Comparison of ENCODE assay signal across 17 cellular contexts in genomic region chr5:180093651-180094382, GRCh38. TPM values are rescaled to one million over a fixed set of nuclear protein-coding genes. Genes with fewer than 3 reads are reported as not detected.
DNase-seq lines count a peak whose midpoint lies in the region; ATAC-seq, FAIRE-seq and TF ChIP-seq lines count a peak whose summit lies in the region.
"Had no signal": no experiment of that assay in that cellular context is flagged by ENCODE, and none has a peak within 500 bp of the region (broad histone marks: within the 10 kb centered on the region; RNA-seq: fewer than 3 reads in every experiment).

No MANE protein-coding gene starts in this region.

- H3K27ac Mint-ChIP-seq in activated naive CD4-positive, alpha-beta T cell treated with anti-CD3 and anti-CD28 coated beads, Interleukin-2, amount 10 ng/mL, durations not matched to agents 7 days and 5 days, result no peak overlapping the region
- H3K27ac Mint-ChIP-seq: activated CD4-positive, alpha-beta T cell treated with anti-CD3 and anti-CD28 coated beads, Interleukin-2, amount 10 ng/mL, durations not matched to agents 24 days and 14 days; T-cell had no signal

- no peak for TF ChIP-seq POLR2A in K562 (conservative IDR thresholded peaks at IDR 0.05)
- no peak for TF ChIP-seq POLR2A in vagina (IDR thresholded peaks at IDR 0.05)

- in situ Hi-C loops in K562 (cut with MboI), result no loop called here

- TF ChIP-seq RAD21 in K562 (CRISPR knock-in tag; conservative IDR thresholded peaks at IDR 0.05 in 1 of 2, IDR thresholded peaks at IDR 0.05 in 1 of 2), result peak in 1 of 2 experiments; percentile 28; a peak in 2 of 4 replicates

- H3K27me3 ChIP-seq in HL-60 (ENCODE audit: insufficient read depth, poor library complexity, severe bottlenecking) (no peaks in the 10 kb centered on the region), K562 (ENCODE audit: control insufficient read depth in 2 of 2, insufficient read depth in 2 of 2, low read length in 2 of 2) (no peaks in the 10 kb centered on the region), vagina (no peaks in the 10 kb centered on the region)

- peak; percentile 100 for FAIRE-seq in K562 (lab: Jason Lieb, UNC)

- 6% methylated on average over 9 of the region's 9 CpGs for WGBS in K562 (ENCODE audit: insufficient coverage, low coverage, missing lambda C conversion rate)

- H2AFZ ChIP-seq in K562 (ENCODE audit: low read depth, low read length), result peak overlapping the region; percentile 73
- H2AFZ ChIP-seq: PC-9 had no signal

- H3K4me1 Mint-ChIP-seq in activated naive CD4-positive, alpha-beta T cell treated with anti-CD3 and anti-CD28 coated beads, Interleukin-2, amount 10 ng/mL, durations not matched to agents 7 days and 5 days, result peaks cover 10% of the 10 kb centered on the region

- H3K27ac ChIP-seq in HL-60 (replicated peaks) (0 out of 2 replicates have a peak overlapping the region, but pooled peaks have one; percentile 20), K562 (ENCODE audit: extremely low read depth, low read depth, low read length) (peak overlapping the region; percentile 85), vagina (no peak overlapping the region)
- H3K27ac ChIP-seq: C4-2B, PC-9 had no signal

- POLR2A ChIA-PET in K562 (lab: Yijun Ruan, JAX), result interaction anchor here (1.1 kb wide), 1 partner anchor 8 kb away, joined by 3 read pairs; no protein-coding TSS in a partner anchor

- H3K4me3 ChIP-seq in HL-60 (replicated peaks; ENCODE audit: insufficient read depth, low read length) (no peak overlapping the region), K562 (no peak overlapping the region), vagina (no peak overlapping the region)
- H3K4me3 ChIP-seq: PC-9 had no signal

- H3K36me3 ChIP-seq in K562 (ENCODE audit: control insufficient read depth, insufficient read depth, low read length) (no peaks in the 10 kb centered on the region), vagina (no peaks in the 10 kb centered on the region)

- DNase-seq in HL-60 (ENCODE audit: low read depth in 1 of 2, low spot score in 1 of 2) (peak in 1 of 2 experiments; percentile 90), NCI-H82 (lab: John Stamatoyannopoulos, UW) (peak; percentile 59), K562 (ENCODE audit: extremely low read depth in 1 of 4, low spot score in 3 of 4) (peak; percentile 82 to 97 (median 88)), mucosa of gallbladder (ENCODE audit: low spot score) (peak; percentile 25), SHP77 (lab: John Stamatoyannopoulos, UW) (no peak), vagina (ENCODE audit: extremely low spot score in 2 of 2) (no peak)
- no peak for DNase-seq in activated naive CD4-positive, alpha-beta T cell treated with anti-CD3 and anti-CD28 coated beads, Interleukin-2, amount 10 ng/mL, durations not matched to agents 7 days and 5 days
- DNase-seq: activated CD4-positive, alpha-beta T cell treated with anti-CD3 and anti-CD28 coated beads, Interleukin-2, amount 10 ng/mL, durations not matched to agents 24 days and 14 days; activated T-cell treated with anti-CD3 and anti-CD28 coated beads, Interleukin-2, amount 50 U/mL, for 4 hours; NCI-H1048; NCI-H226; PC-9; stimulated activated CD4-positive, alpha-beta T cell treated with anti-CD3 and anti-CD28 coated beads, Interleukin-1b, Interleukin-23, amount 100 ng/mL, for 48 hours; stimulated activated CD8-positive, alpha-beta memory T cell treated with anti-CD3 and anti-CD28 coated beads, Interleukin-4, amount 100 ng/mL, for 48 hours; T-cell had no signal

- peak; percentile 94 for ATAC-seq in K562
- ATAC-seq in GM21619 (IDR thresholded peaks at IDR 0.05; ENCODE audit: unreplicated experiment), result no peak
- ATAC-seq: activated T-cell treated with anti-CD3 and anti-CD28 coated beads, Interleukin-2, amount 50 U/mL, for 4 hours; T-cell had no signal

- peak overlapping the region; percentile 78 for H3K4me2 ChIP-seq in K562 (ENCODE audit: insufficient read depth, low read length)
- H3K4me2 ChIP-seq: PC-9 had no signal

- no peaks in the 10 kb centered on the region for H3K36me3 Mint-ChIP-seq in activated naive CD4-positive, alpha-beta T cell treated with anti-CD3 and anti-CD28 coated beads, Interleukin-2, amount 10 ng/mL, durations not matched to agents 7 days and 5 days
- H3K36me3 Mint-ChIP-seq: T-cell had no signal

- H3K4me3 Mint-ChIP-seq in activated naive CD4-positive, alpha-beta T cell treated with anti-CD3 and anti-CD28 coated beads, Interleukin-2, amount 10 ng/mL, durations not matched to agents 7 days and 5 days, result no peak overlapping the region
- H3K4me3 Mint-ChIP-seq: activated CD4-positive, alpha-beta T cell treated with anti-CD3 and anti-CD28 coated beads, Interleukin-2, amount 10 ng/mL, durations not matched to agents 24 days and 14 days; activated T-cell treated with anti-CD3 and anti-CD28 coated beads, Interleukin-2, amount 50 U/mL, for 4 hours; T-cell had no signal

- intact Hi-C loops in K562 (cut with micrococcal nuclease) (loop anchor here (5.0 kb wide), 3 partner anchors 107 to 332 kb away; partner anchors contain the start of gene MRNIP), vagina (cut with DNase I) (no loop called here)

- H3K4me1 ChIP-seq in K562 (replicated peaks in 1 of 2; ENCODE audit: control insufficient read depth in 2 of 2, insufficient read depth in 2 of 2, low read length in 2 of 2), result peaks cover 30 to 38% of the 10 kb centered on the region in 2 experiments
- peaks cover 12% of the 10 kb centered on the region for H3K4me1 ChIP-seq in vagina

- no TSS peak for BruUV-seq in K562 (replicated peaks; lab: Mats Ljungman, UMichigan)

- peaks cover 18% of the 10 kb centered on the region for H3K27me3 Mint-ChIP-seq in activated naive CD4-positive, alpha-beta T cell treated with anti-CD3 and anti-CD28 coated beads, Interleukin-2, amount 10 ng/mL, durations not matched to agents 7 days and 5 days

- H3K9me3 Mint-ChIP-seq in activated naive CD4-positive, alpha-beta T cell treated with anti-CD3 and anti-CD28 coated beads, Interleukin-2, amount 10 ng/mL, durations not matched to agents 7 days and 5 days, result no peaks in the 10 kb centered on the region
- H3K9me3 Mint-ChIP-seq: activated CD4-positive, alpha-beta T cell treated with anti-CD3 and anti-CD28 coated beads, Interleukin-2, amount 10 ng/mL, durations not matched to agents 24 days and 14 days; activated T-cell treated with anti-CD3 and anti-CD28 coated beads, Interleukin-2, amount 50 U/mL, for 4 hours; T-cell had no signal

- H3K9ac ChIP-seq in K562 (ENCODE audit: insufficient read depth in 1 of 2, low read depth in 2 of 2, low read length in 2 of 2), result peak overlapping the region in 1 of 2 experiments; percentile 34; a peak in 1 of 4 replicates

- no peaks in the 10 kb centered on the region for H4K20me1 ChIP-seq in K562 (replicated peaks; ENCODE audit: control insufficient read depth, insufficient read depth, low read length)

- no peaks in the 10 kb centered on the region for H3K79me2 ChIP-seq in K562 (ENCODE audit: control insufficient read depth, insufficient read depth, low read length)

- no peaks in the 10 kb centered on the region; the same call in 1 of the 2 replicates for H3K9me3 ChIP-seq in K562 (replicated peaks; ENCODE audit: control insufficient read depth, insufficient read depth, low read depth, low read length)
- H3K9me3 ChIP-seq in vagina, result no peaks in the 10 kb centered on the region

- TF ChIP-seq CTCF in HL-60 (IDR thresholded peaks at IDR 0.05; ENCODE audit: insufficient read depth, low read length), result no peak
- no peak for TF ChIP-seq CTCF in K562 (IDR thresholded peaks at IDR 0.05 in 2 of 3, conservative IDR thresholded peaks at IDR 0.05 in 1 of 3; ENCODE audit: insufficient read depth in 2 of 3, low read depth in 1 of 3, low read length in 3 of 3)
- TF ChIP-seq CTCF in vagina (IDR thresholded peaks at IDR 0.05), result no peak

- H3K9me1 ChIP-seq in K562 (ENCODE audit: control insufficient read depth, insufficient read depth, low read length), result no peaks in the 10 kb centered on the region

- CTCF ChIA-PET in K562 (lab: Yijun Ruan, JAX; ENCODE audit: low intra/inter-chr PET ratio), result no interaction called here
- CTCF ChIA-PET in activated naive CD4-positive, alpha-beta T cell treated with anti-CD3 and anti-CD28 coated beads, Interleukin-2, amount 10 ng/mL, durations not matched to agents 7 days and 5 days (lab: Charles Lee), result interaction anchor here (0.8 to 1.0 kb wide), 2 partner anchors 186 to 331 kb away, joined by 3 to 4 read pairs; no protein-coding TSS in a partner anchor

- TF ChIP-seq EP300 in K562 (IDR thresholded peaks at IDR 0.05; ENCODE audit: low read length), result peak; percentile 99

TF ChIP-seq in K562, 482 proteins besides CTCF, POLR2A, EP300 and RAD21 (continues in another document):
- 0 out of 2 replicates have a peak, but pooled peaks have one; percentile 5 for TF ChIP-seq ZNF707 (CRISPR knock-in tag; conservative IDR thresholded peaks at IDR 0.05)
- no peak for TF ChIP-seq STAG1 (CRISPR knock-in tag; IDR thresholded peaks at IDR 0.05; ENCODE audit: borderline replicate concordance)
- 0 out of 2 replicates have a peak, but pooled peaks have one; percentile 35 for TF ChIP-seq MEF2A (IDR thresholded peaks at IDR 0.05; ENCODE audit: control insufficient read depth, low read depth, low read length)
- no peak for TF ChIP-seq PRMT5 (CRISPR knock-in tag; IDR thresholded peaks at IDR 0.05)
- peak; percentile 99 for TF ChIP-seq LEF1 (IDR thresholded peaks at IDR 0.05)
- TF ChIP-seq STAT5A (IDR thresholded peaks at IDR 0.05; ENCODE audit: borderline replicate concordance, low read length), result peak; percentile 91
- TF ChIP-seq MBD2 (IDR thresholded peaks at IDR 0.05; ENCODE audit: borderline replicate concordance, low read depth), result peak; percentile 86

RNA-seq across cellular contexts. Expression of gene RNF130, which starts 22.3 kb away (rescaled TPM):
- 19.1 and 19.5 TPM in 2 replicates for total RNA-seq in K562 (2011; cell fraction: chromatin; rRNA removed; ENCODE audit: low replicate concordance)
- total RNA-seq in K562 (2011; cell fraction: nucleolus; rRNA removed), result 12.8 and 17.0 TPM in 2 replicates
- total RNA-seq in K562 (2011; cell fraction: nucleoplasm; rRNA removed), result 23.6 and 30.7 TPM in 2 replicates
- total RNA-seq in K562 (2014; rRNA removed) (25.7 and 28.0 TPM in 2 replicates), K562 (2014; rRNA removed; fragmentation: Illumina TruSeq; extraction: Trizol) (24.0 and 26.2 TPM in 2 replicates), K562 (2015; rRNA removed; fragmentation: Illumina TruSeq; extraction: Trizol) (39.4 and 39.5 TPM in 2 replicates), K562 (2021) (30.0 and 32.2 TPM in 2 replicates), mucosa of gallbladder (85.6 TPM), vagina (103 TPM)
- polyA plus RNA-seq in K562 (2011; rRNA removed) (29.0 and 31.4 TPM in 2 replicates), K562 (2014; fragmentation: Illumina TruSeq; extraction: Trizol) (23.2 and 30.9 TPM in 2 replicates), K562 (2014; fragmentation: Nextera tagmentation; extraction: Ambion mirVana) (1 to 10 TPM; 5.8 to 6.8 TPM), K562 (2014; rRNA removed) (26.7 and 27.1 TPM in 2 replicates)
- polyA plus RNA-seq in K562 (2011; cell fraction: cytosol; rRNA removed), result 24.5 and 27.9 TPM in 2 replicates
- polyA plus RNA-seq in K562 (2011; cell fraction: nucleus; rRNA removed), result 14.2 and 19.3 TPM in 2 replicates
- 31.0 and 76.8 TPM in 2 replicates for polyA plus RNA-seq in K562 (2012)
- 24.2 and 25.4 TPM in 2 replicates for polyA minus RNA-seq in K562 (2011; rRNA and poly(A)+ RNA removed)
- 11.7 and 14.7 TPM in 2 replicates for polyA minus RNA-seq in K562 (2011; cell fraction: cytosol; rRNA and poly(A)+ RNA removed)
- 10.0 and 13.7 TPM in 2 replicates for polyA minus RNA-seq in K562 (2011; cell fraction: nucleus; rRNA and poly(A)+ RNA removed)

Comparison
In these comparisons a context has a peak if more than half of its experiments do, and no peak if none do; other contexts are left out.
1. DNase-seq: peak in NCI-H82 (single experiment), K562 (4 of 4) and mucosa of gallbladder (single experiment); none in SHP77 (0 of 2), vagina (0 of 2) and activated naive CD4-positive, alpha-beta T cell treated with anti-CD3 and anti-CD28 coated beads, Interleukin-2, amount 10 ng/mL, durations not matched to agents 7 days and 5 days (single experiment).